Comparison of ENCODE assay signal across 8 cellular contexts in genomic region chr5:6711409-6712135, GRCh38. TPM values are rescaled to one million over a fixed set of nuclear protein-coding genes. Genes with fewer than 3 reads are reported as not detected.
DNase-seq lines count a peak whose midpoint lies in the region; ATAC-seq and TF ChIP-seq lines count a peak whose summit lies in the region.

No MANE protein-coding gene starts in this region.

- H3K79me2 ChIP-seq in OCI-LY3 (ENCODE audit: low read length) = peaks cover 28% of the 10 kb centered on the region

- H2AFZ ChIP-seq in OCI-LY3 (ENCODE audit: low read depth, low read length) = peak overlapping the region; percentile 59; the same call in 1 of the 2 replicates

- H3K9me3 ChIP-seq in OCI-LY3 (ENCODE audit: insufficient read depth, low read length) (no peaks in the 10 kb centered on the region), esophagus (ENCODE audit: control insufficient read depth in 2 of 2, insufficient read depth in 1 of 2, low read depth in 1 of 2, low read length in 1 of 2) (no peaks in the 10 kb centered on the region)

- H3K27me3 ChIP-seq in OCI-LY3 (ENCODE audit: low read depth, low read length) (no peaks in the 10 kb centered on the region), esophagus (ENCODE audit: control insufficient read depth in 1 of 2, insufficient read depth in 2 of 2, low read length in 2 of 2) (no peaks in the 10 kb centered on the region)

- H3K9ac ChIP-seq in OCI-LY3 (ENCODE audit: low read length) = peak overlapping the region; percentile 95

- peaks cover 30% of the 10 kb centered on the region for H3K4me1 ChIP-seq in OCI-LY3 (ENCODE audit: low read length)
- peaks cover 3 to 7% of the 10 kb centered on the region in 2 donors for H3K4me1 ChIP-seq in esophagus (ENCODE audit: control insufficient read depth in 2 of 2, insufficient read depth in 2 of 2, low read length in 1 of 2)

- DNase-seq in retinal pigment epithelial cell (ENCODE audit: low read depth) (no peak), NCI-H774 (lab: John Stamatoyannopoulos, UW) (no peak), NCI-H524 (lab: John Stamatoyannopoulos, UW) (no peak)

- WGBS in esophagus, 2 donors = 42 to 43% methylated on average over 15 of the region's 15 CpGs

- TF ChIP-seq CTCF in OCI-LY3 (IDR thresholded peaks at IDR 0.05; ENCODE audit: low read depth, low read length) (no peak), retinal pigment epithelial cell (conservative IDR thresholded peaks at IDR 0.05; ENCODE audit: low read depth, low read length) (no peak)

- peaks cover 16% of the 10 kb centered on the region for H3K36me3 ChIP-seq in OCI-LY3 (replicated peaks; ENCODE audit: low read depth, low read length)
- H3K36me3 ChIP-seq in esophagus (ENCODE audit: control insufficient read depth in 2 of 2, insufficient read depth in 2 of 2, low read length in 1 of 2) = no peaks in the 10 kb centered on the region

- peak overlapping the region; percentile 82 for H3K4me2 ChIP-seq in OCI-LY3 (ENCODE audit: low read length)

- ATAC-seq in GM18508 (IDR thresholded peaks at IDR 0.05; ENCODE audit: insufficient read depth, unreplicated experiment) = peak; percentile 23
- ATAC-seq in HG03469 (IDR thresholded peaks at IDR 0.05; ENCODE audit: unreplicated experiment) = no peak
- ATAC-seq in GM21737 (IDR thresholded peaks at IDR 0.05; ENCODE audit: unreplicated experiment) = no peak

- H3K4me3 ChIP-seq in OCI-LY3 (ENCODE audit: low read length) = peak overlapping the region; percentile 94
- peak overlapping the region; percentile 83 to 90 for H3K4me3 ChIP-seq in esophagus (ENCODE audit: low read depth in 1 of 2, low read length in 2 of 2)
- peak overlapping the region; percentile 65 for H3K4me3 ChIP-seq in retinal pigment epithelial cell (ENCODE audit: low read length)

- peaks cover 20% of the 10 kb centered on the region for H4K20me1 ChIP-seq in OCI-LY3 (ENCODE audit: insufficient read depth, low read length)

- H3K27ac ChIP-seq in OCI-LY3 (ENCODE audit: low read length) = peak overlapping the region; percentile 91
- peak overlapping the region; percentile 98 to 99 for H3K27ac ChIP-seq in esophagus (ENCODE audit: low read depth in 2 of 2, low read length in 1 of 2)

RNA-seq across cellular contexts. Expression of gene TENT4A, which starts 1.7 kb away (rescaled TPM):
- polyA plus RNA-seq in esophagus = 1 to 10 TPM; 7.9 to 8.9 TPM
